Comparison of ENCODE assay signal across 8 cellular contexts in genomic region chr11:68127791-68128681, GRCh38. TPM values are rescaled to one million over a fixed set of nuclear protein-coding genes. Genes with fewer than 3 reads are reported as not detected.
A peak's percentile ranks its signal among the peaks of the same experiment; 100 is the strongest.
DNase-seq lines count a peak whose midpoint lies in the region; ATAC-seq, FAIRE-seq and TF ChIP-seq lines count a peak whose summit lies in the region.

No MANE protein-coding gene starts in this region.

- H3K4me1 ChIP-seq in gastrocnemius medialis = peaks cover 5 to 17% of the 10 kb centered on the region in 2 donors

- peak overlapping the region; percentile 66 to 78 (median 72) for H3K27ac ChIP-seq in gastrocnemius medialis

- ATAC-seq in gastrocnemius medialis (peak; percentile 57 to 60), GM19035 (IDR thresholded peaks at IDR 0.05; ENCODE audit: unreplicated experiment) (no peak), GM19023 (IDR thresholded peaks at IDR 0.05; ENCODE audit: unreplicated experiment) (no peak), HG03342 (IDR thresholded peaks at IDR 0.05; ENCODE audit: unreplicated experiment) (no peak)

- no peaks in the 10 kb centered on the region for H3K36me3 ChIP-seq in bronchial epithelial cell (ENCODE audit: control insufficient read depth, insufficient read depth, low read length)
- no peaks in the 10 kb centered on the region for H3K36me3 ChIP-seq in gastrocnemius medialis

- TF ChIP-seq POLR2A in gastrocnemius medialis (IDR thresholded peaks at IDR 0.05) = no peak

- H3K4me3 ChIP-seq in bronchial epithelial cell (ENCODE audit: low read depth, low read length) = peak overlapping the region; percentile 32
- H3K4me3 ChIP-seq in iPS-18c (ENCODE audit: insufficient read depth, low read depth, low read length) = peak overlapping the region; percentile 34; the same call in 1 of the 2 replicates
- H3K4me3 ChIP-seq in gastrocnemius medialis = peak overlapping the region; percentile 63 to 81 (median 66)

- no peaks in the 10 kb centered on the region for H3K27me3 ChIP-seq in bronchial epithelial cell (ENCODE audit: control insufficient read depth, insufficient read depth, low read length)
- H3K27me3 ChIP-seq in gastrocnemius medialis = no peaks in the 10 kb centered on the region

- intact Hi-C loops in gastrocnemius medialis (cut with DNase I; ENCODE audit: low total_unique reads) = loop anchor here (10.0 kb wide), 1 partner anchor 707 kb away; no protein-coding TSS in a partner anchor

- no peak for FAIRE-seq in bronchial epithelial cell (lab: Jason Lieb, UNC)

- in situ Hi-C loops in G401 (cut with HindIII; ENCODE audit: low sequenced_read_pairs) = no loop called here
- in situ Hi-C loops in gastrocnemius medialis (cut with MboI; ENCODE audit: low sequenced_read_pairs in 4 of 4) = no loop called here

- TF ChIP-seq CTCF in bronchial epithelial cell (IDR thresholded peaks at IDR 0.05; ENCODE audit: insufficient read depth, low read length, severe bottlenecking) (no peak), gastrocnemius medialis (IDR thresholded peaks at IDR 0.05 in 4 of 5, conservative IDR thresholded peaks at IDR 0.05 in 1 of 5) (no peak)

- DNase-seq in G401 (ENCODE audit: low spot score) (peak; percentile 60), bronchial epithelial cell (ENCODE audit: low read depth) (no peak), gastrocnemius medialis (no peak)
- no peak for DNase-seq in stimulated activated CD4-positive, alpha-beta T cell treated with anti-CD3 and anti-CD28 coated beads, Interleukin-4, amount 100 ng/mL, for 24 hours

- H3K9me3 ChIP-seq in iPS-18c (ENCODE audit: control insufficient read depth, insufficient read depth, low read length) (peaks cover 8% of the 10 kb centered on the region), gastrocnemius medialis (no peaks in the 10 kb centered on the region)

RNA-seq across cellular contexts. Expression of gene CHKA, which starts 6.8 kb away (rescaled TPM):
- 119 and 129 TPM in 2 replicates for total RNA-seq in G401 (2014; rRNA removed; shearing (Covaris generic))
- total RNA-seq in bronchial epithelial cell (4.7 and 7.4 TPM in 2 replicates), gastrocnemius medialis (10 to 100 TPM in 3 of 4 donors, 1 to 10 TPM in 1; 7.3 to 20.9 (median 12.3) TPM)

Comparison
In these comparisons a context has a peak if more than half of its experiments do, and no peak if none do; other contexts are left out.
1. ATAC-seq: peak in gastrocnemius medialis (2 of 2); none in GM19035 (single experiment), GM19023 (single experiment) and HG03342 (single experiment).
2. Peak in every context shown above with its lines, with median percentiles within 50 percentile points of each other: H3K4me3 ChIP-seq.